In the genomic region with DNA sequence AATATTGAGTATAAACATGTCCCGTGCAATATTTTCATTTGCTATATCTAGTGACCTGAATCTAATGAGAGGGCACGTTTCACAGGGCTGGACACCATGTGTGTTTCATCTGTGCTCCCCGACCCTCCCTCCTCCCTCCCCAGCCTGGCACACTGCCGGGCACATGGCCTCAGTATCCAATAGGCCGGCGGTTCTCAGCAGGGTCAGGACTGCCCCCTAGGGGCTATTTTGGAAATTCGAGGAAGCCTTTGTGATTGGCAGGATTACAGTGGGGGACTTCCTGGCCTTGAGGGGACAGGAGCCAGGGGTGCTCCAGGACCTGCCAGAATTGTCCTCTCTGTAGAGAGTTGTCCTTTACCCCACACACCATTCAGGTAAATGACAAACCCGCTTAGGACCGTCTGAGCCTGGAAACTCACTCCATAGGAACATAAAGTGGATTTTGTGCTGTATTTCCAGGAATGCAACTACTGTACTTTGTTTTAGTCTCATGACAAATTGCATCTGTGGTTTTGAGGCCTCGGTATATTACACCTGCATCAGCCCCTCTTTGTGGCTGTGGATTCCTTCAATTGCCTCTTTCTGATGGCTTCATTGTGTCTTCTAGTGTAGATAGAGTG, we compare ENCODE assay signal across 1 cellular context.
TF ChIP-seq lines count a peak whose summit lies in the region.

No MANE protein-coding gene starts in this region.

TF ChIP-seq in K562, 482 proteins besides CTCF, POLR2A, EP300 and RAD21 (continued from another document and continues in another):
- TF ChIP-seq PURB (CRISPR knock-in tag; IDR thresholded peaks at IDR 0.05; ENCODE audit: low read depth) (no peak), MECOM (CRISPR knock-in tag; IDR thresholded peaks at IDR 0.05) (no peak), DIDO1 (tag; IDR thresholded peaks at IDR 0.05; ENCODE audit: low read depth) (no peak), SMAD2 (IDR thresholded peaks at IDR 0.05; ENCODE audit: low read depth, low read length) (no peak), NFXL1 (CRISPR knock-in tag; IDR thresholded peaks at IDR 0.05) (no peak), NCOR1 (IDR thresholded peaks at IDR 0.05) (no peak), NCOA2 (IDR thresholded peaks at IDR 0.05; ENCODE audit: partially characterized antibody in 2 of 2) (no peak), ZKSCAN3 (CRISPR knock-in tag; IDR thresholded peaks at IDR 0.05) (no peak), MAFG (tag; conservative IDR thresholded peaks at IDR 0.05) (no peak), POLR2H (tag; IDR thresholded peaks at IDR 0.05; ENCODE audit: low read depth) (no peak), TGIF2 (CRISPR knock-in tag; IDR thresholded peaks at IDR 0.05) (no peak), TCF7 (IDR thresholded peaks at IDR 0.05; ENCODE audit: borderline replicate concordance) (no peak)
- TF ChIP-seq, protein P1, sequence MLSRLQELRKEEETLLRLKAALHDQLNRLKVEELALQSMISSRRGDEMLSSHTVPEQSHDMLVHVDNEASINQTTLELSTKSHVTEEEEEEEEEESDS (CRISPR knock-in tag; IDR thresholded peaks at IDR 0.05): no peak
- TF ChIP-seq, protein P2, sequence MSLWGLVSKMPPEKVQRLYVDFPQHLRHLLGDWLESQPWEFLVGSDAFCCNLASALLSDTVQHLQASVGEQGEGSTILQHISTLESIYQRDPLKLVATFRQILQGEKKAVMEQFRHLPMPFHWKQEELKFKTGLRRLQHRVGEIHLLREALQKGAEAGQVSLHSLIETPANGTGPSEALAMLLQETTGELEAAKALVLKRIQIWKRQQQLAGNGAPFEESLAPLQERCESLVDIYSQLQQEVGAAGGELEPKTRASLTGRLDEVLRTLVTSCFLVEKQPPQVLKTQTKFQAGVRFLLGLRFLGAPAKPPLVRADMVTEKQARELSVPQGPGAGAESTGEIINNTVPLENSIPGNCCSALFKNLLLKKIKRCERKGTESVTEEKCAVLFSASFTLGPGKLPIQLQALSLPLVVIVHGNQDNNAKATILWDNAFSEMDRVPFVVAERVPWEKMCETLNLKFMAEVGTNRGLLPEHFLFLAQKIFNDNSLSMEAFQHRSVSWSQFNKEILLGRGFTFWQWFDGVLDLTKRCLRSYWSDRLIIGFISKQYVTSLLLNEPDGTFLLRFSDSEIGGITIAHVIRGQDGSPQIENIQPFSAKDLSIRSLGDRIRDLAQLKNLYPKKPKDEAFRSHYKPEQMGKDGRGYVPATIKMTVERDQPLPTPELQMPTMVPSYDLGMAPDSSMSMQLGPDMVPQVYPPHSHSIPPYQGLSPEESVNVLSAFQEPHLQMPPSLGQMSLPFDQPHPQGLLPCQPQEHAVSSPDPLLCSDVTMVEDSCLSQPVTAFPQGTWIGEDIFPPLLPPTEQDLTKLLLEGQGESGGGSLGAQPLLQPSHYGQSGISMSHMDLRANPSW (CRISPR knock-in tag; IDR thresholded peaks at IDR 0.05): no peak
- TF ChIP-seq, protein P3, sequence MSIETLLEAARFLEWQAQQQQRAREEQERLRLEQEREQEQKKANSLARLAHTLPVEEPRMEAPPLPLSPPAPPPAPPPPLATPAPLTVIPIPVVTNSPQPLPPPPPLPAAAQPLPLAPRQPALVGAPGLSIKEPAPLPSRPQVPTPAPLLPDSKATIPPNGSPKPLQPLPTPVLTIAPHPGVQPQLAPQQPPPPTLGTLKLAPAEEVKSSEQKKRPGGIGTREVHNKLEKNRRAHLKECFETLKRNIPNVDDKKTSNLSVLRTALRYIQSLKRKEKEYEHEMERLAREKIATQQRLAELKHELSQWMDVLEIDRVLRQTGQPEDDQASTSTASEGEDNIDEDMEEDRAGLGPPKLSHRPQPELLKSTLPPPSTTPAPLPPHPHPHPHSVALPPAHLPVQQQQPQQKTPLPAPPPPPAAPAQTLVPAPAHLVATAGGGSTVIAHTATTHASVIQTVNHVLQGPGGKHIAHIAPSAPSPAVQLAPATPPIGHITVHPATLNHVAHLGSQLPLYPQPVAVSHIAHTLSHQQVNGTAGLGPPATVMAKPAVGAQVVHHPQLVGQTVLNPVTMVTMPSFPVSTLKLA (conservative IDR thresholded peaks at IDR 0.05): peak in 1 of 2 experiments; percentile 32; a peak in 1 of 4 replicates
- TF ChIP-seq, protein P4, sequence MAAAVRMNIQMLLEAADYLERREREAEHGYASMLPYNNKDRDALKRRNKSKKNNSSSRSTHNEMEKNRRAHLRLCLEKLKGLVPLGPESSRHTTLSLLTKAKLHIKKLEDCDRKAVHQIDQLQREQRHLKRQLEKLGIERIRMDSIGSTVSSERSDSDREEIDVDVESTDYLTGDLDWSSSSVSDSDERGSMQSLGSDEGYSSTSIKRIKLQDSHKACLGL (CRISPR knock-in tag; IDR thresholded peaks at IDR 0.05; ENCODE audit: borderline replicate concordance, poor library complexity, severe bottlenecking): no peak
- TF ChIP-seq, protein P5, sequence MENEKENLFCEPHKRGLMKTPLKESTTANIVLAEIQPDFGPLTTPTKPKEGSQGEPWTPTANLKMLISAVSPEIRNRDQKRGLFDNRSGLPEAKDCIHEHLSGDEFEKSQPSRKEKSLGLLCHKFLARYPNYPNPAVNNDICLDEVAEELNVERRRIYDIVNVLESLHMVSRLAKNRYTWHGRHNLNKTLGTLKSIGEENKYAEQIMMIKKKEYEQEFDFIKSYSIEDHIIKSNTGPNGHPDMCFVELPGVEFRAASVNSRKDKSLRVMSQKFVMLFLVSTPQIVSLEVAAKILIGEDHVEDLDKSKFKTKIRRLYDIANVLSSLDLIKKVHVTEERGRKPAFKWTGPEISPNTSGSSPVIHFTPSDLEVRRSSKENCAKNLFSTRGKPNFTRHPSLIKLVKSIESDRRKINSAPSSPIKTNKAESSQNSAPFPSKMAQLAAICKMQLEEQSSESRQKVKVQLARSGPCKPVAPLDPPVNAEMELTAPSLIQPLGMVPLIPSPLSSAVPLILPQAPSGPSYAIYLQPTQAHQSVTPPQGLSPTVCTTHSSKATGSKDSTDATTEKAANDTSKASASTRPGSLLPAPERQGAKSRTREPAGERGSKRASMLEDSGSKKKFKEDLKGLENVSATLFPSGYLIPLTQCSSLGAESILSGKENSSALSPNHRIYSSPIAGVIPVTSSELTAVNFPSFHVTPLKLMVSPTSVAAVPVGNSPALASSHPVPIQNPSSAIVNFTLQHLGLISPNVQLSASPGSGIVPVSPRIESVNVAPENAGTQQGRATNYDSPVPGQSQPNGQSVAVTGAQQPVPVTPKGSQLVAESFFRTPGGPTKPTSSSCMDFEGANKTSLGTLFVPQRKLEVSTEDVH (IDR thresholded peaks at IDR 0.05; ENCODE audit: low read depth, partially characterized antibody): no peak
- TF ChIP-seq, protein P6, sequence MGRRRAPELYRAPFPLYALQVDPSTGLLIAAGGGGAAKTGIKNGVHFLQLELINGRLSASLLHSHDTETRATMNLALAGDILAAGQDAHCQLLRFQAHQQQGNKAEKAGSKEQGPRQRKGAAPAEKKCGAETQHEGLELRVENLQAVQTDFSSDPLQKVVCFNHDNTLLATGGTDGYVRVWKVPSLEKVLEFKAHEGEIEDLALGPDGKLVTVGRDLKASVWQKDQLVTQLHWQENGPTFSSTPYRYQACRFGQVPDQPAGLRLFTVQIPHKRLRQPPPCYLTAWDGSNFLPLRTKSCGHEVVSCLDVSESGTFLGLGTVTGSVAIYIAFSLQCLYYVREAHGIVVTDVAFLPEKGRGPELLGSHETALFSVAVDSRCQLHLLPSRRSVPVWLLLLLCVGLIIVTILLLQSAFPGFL (CRISPR knock-in tag; IDR thresholded peaks at IDR 0.05): no peak
- TF ChIP-seq, protein P7, sequence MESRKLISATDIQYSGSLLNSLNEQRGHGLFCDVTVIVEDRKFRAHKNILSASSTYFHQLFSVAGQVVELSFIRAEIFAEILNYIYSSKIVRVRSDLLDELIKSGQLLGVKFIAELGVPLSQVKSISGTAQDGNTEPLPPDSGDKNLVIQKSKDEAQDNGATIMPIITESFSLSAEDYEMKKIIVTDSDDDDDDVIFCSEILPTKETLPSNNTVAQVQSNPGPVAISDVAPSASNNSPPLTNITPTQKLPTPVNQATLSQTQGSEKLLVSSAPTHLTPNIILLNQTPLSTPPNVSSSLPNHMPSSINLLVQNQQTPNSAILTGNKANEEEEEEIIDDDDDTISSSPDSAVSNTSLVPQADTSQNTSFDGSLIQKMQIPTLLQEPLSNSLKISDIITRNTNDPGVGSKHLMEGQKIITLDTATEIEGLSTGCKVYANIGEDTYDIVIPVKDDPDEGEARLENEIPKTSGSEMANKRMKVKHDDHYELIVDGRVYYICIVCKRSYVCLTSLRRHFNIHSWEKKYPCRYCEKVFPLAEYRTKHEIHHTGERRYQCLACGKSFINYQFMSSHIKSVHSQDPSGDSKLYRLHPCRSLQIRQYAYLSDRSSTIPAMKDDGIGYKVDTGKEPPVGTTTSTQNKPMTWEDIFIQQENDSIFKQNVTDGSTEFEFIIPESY (CRISPR knock-in tag; IDR thresholded peaks at IDR 0.05): no peak
- TF ChIP-seq, protein P8, sequence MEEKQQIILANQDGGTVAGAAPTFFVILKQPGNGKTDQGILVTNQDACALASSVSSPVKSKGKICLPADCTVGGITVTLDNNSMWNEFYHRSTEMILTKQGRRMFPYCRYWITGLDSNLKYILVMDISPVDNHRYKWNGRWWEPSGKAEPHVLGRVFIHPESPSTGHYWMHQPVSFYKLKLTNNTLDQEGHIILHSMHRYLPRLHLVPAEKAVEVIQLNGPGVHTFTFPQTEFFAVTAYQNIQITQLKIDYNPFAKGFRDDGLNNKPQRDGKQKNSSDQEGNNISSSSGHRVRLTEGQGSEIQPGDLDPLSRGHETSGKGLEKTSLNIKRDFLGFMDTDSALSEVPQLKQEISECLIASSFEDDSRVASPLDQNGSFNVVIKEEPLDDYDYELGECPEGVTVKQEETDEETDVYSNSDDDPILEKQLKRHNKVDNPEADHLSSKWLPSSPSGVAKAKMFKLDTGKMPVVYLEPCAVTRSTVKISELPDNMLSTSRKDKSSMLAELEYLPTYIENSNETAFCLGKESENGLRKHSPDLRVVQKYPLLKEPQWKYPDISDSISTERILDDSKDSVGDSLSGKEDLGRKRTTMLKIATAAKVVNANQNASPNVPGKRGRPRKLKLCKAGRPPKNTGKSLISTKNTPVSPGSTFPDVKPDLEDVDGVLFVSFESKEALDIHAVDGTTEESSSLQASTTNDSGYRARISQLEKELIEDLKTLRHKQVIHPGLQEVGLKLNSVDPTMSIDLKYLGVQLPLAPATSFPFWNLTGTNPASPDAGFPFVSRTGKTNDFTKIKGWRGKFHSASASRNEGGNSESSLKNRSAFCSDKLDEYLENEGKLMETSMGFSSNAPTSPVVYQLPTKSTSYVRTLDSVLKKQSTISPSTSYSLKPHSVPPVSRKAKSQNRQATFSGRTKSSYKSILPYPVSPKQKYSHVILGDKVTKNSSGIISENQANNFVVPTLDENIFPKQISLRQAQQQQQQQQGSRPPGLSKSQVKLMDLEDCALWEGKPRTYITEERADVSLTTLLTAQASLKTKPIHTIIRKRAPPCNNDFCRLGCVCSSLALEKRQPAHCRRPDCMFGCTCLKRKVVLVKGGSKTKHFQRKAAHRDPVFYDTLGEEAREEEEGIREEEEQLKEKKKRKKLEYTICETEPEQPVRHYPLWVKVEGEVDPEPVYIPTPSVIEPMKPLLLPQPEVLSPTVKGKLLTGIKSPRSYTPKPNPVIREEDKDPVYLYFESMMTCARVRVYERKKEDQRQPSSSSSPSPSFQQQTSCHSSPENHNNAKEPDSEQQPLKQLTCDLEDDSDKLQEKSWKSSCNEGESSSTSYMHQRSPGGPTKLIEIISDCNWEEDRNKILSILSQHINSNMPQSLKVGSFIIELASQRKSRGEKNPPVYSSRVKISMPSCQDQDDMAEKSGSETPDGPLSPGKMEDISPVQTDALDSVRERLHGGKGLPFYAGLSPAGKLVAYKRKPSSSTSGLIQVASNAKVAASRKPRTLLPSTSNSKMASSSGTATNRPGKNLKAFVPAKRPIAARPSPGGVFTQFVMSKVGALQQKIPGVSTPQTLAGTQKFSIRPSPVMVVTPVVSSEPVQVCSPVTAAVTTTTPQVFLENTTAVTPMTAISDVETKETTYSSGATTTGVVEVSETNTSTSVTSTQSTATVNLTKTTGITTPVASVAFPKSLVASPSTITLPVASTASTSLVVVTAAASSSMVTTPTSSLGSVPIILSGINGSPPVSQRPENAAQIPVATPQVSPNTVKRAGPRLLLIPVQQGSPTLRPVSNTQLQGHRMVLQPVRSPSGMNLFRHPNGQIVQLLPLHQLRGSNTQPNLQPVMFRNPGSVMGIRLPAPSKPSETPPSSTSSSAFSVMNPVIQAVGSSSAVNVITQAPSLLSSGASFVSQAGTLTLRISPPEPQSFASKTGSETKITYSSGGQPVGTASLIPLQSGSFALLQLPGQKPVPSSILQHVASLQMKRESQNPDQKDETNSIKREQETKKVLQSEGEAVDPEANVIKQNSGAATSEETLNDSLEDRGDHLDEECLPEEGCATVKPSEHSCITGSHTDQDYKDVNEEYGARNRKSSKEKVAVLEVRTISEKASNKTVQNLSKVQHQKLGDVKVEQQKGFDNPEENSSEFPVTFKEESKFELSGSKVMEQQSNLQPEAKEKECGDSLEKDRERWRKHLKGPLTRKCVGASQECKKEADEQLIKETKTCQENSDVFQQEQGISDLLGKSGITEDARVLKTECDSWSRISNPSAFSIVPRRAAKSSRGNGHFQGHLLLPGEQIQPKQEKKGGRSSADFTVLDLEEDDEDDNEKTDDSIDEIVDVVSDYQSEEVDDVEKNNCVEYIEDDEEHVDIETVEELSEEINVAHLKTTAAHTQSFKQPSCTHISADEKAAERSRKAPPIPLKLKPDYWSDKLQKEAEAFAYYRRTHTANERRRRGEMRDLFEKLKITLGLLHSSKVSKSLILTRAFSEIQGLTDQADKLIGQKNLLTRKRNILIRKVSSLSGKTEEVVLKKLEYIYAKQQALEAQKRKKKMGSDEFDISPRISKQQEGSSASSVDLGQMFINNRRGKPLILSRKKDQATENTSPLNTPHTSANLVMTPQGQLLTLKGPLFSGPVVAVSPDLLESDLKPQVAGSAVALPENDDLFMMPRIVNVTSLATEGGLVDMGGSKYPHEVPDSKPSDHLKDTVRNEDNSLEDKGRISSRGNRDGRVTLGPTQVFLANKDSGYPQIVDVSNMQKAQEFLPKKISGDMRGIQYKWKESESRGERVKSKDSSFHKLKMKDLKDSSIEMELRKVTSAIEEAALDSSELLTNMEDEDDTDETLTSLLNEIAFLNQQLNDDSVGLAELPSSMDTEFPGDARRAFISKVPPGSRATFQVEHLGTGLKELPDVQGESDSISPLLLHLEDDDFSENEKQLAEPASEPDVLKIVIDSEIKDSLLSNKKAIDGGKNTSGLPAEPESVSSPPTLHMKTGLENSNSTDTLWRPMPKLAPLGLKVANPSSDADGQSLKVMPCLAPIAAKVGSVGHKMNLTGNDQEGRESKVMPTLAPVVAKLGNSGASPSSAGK (IDR thresholded peaks at IDR 0.05): no peak
- TF ChIP-seq, protein P9, sequence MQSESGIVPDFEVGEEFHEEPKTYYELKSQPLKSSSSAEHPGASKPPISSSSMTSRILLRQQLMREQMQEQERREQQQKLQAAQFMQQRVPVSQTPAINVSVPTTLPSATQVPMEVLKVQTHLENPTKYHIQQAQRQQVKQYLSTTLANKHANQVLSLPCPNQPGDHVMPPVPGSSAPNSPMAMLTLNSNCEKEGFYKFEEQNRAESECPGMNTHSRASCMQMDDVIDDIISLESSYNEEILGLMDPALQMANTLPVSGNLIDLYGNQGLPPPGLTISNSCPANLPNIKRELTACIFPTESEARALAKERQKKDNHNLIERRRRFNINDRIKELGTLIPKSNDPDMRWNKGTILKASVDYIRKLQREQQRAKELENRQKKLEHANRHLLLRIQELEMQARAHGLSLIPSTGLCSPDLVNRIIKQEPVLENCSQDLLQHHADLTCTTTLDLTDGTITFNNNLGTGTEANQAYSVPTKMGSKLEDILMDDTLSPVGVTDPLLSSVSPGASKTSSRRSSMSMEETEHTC (IDR thresholded peaks at IDR 0.05): no peak
- TF ChIP-seq, protein P10, sequence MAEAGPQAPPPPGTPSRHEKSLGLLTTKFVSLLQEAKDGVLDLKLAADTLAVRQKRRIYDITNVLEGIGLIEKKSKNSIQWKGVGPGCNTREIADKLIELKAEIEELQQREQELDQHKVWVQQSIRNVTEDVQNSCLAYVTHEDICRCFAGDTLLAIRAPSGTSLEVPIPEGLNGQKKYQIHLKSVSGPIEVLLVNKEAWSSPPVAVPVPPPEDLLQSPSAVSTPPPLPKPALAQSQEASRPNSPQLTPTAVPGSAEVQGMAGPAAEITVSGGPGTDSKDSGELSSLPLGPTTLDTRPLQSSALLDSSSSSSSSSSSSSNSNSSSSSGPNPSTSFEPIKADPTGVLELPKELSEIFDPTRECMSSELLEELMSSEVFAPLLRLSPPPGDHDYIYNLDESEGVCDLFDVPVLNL (CRISPR knock-in tag; IDR thresholded peaks at IDR 0.05; ENCODE audit: low read depth): no peak
